1 cellular context compared by ENCODE assay signal in genomic region chr1:32365445-32365844, GRCh38.
TF ChIP-seq lines count a peak whose summit lies in the region.

No MANE protein-coding gene starts in this region.

TF ChIP-seq in K562, 482 proteins besides CTCF, POLR2A, EP300 and RAD21:
- peak; percentile 34; the same call in 1 of the 2 replicates for TF ChIP-seq POLR2AphosphoS2 (IDR thresholded peaks at IDR 0.05; ENCODE audit: low read length)
- no peak for TF ChIP-seq NCOA2 (IDR thresholded peaks at IDR 0.05; ENCODE audit: partially characterized antibody in 2 of 2)
- TF ChIP-seq POLR2B (IDR thresholded peaks at IDR 0.05; ENCODE audit: low read depth, partially characterized antibody) = peak; percentile 16
- no peak for TF ChIP-seq PCBP1 (IDR thresholded peaks at IDR 0.05; ENCODE audit: low read depth, low read length, poor library complexity, severe bottlenecking)
- no peak for TF ChIP-seq ZNF232 (CRISPR knock-in tag; IDR thresholded peaks at IDR 0.05)
